Comparison of ENCODE assay signal across 29 cellular contexts in the genomic region with DNA sequence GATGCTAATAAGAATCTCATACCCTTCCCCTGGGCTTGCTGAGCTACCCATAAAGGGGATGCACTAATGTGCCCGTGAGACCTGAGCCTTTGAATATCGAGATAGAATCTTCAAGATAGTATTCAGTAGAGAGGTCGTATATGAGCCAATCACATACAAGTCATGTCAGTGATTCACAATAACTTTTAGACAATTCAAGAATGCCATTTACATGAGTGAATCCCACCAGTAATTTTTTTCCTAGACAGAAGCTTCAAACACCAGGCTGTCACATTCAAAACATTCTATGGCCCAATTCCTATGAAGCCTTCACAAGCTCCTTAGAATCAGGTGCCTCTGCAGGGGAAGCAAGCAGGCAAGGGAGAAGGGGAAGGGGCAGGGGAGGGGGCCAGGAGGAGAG.
"Had no signal": no experiment of that assay in that cellular context is flagged by ENCODE, and none has a peak within 500 bp of the region (broad histone marks: within the 10 kb centered on the region; RNA-seq: fewer than 3 reads in every experiment).

No MANE protein-coding gene starts in this region.

- H3K27ac ChIP-seq: adrenal gland, Peyer's patch, SJSA1 had no signal

- ATAC-seq: activated CD8-positive, alpha-beta T cell treated with anti-CD3 and anti-CD28 coated beads for 36 hours; activated T-cell treated with anti-CD3 and anti-CD28 coated beads, Interleukin-2, amount 50 U/mL, for 72 hours; activated T-helper 17 cell treated with anti-CD3 and anti-CD28 coated beads, Interleukin-2, amount 50 U/mL, for 72 hours; PC-3 had no signal

- DNase-seq: activated CD4-positive, alpha-beta T cell treated with anti-CD3 and anti-CD28 coated beads, Interleukin-2, amount 10 ng/mL, durations not matched to agents 24 days and 14 days; activated CD4-positive, alpha-beta T cell treated with anti-CD3 and anti-CD28 coated beads, Interleukin-2, amount 50 U/mL, for 4 hours; activated CD8-positive, alpha-beta T cell treated with anti-CD3 and anti-CD28 coated beads for 36 hours; activated effector memory CD4-positive, alpha-beta T cell treated with anti-CD3 and anti-CD28 coated beads, Interleukin-2, amount 50 U/mL, for 16 hours; activated naive CD4-positive, alpha-beta T cell; activated naive CD8-positive, alpha-beta T cell treated with anti-CD3 and anti-CD28 coated beads, Interleukin-2, amount 10 ng/mL, durations not matched to agents 7 days and 5 days; activated T-cell treated with anti-CD3 and anti-CD28 coated beads, Interleukin-2, amount 50 U/mL, for 1 hour; activated T-cell treated with anti-CD3 and anti-CD28 coated beads, Interleukin-2, amount 50 U/mL, for 72 hours; adrenal gland; caudate nucleus; cerebellar nuclear complex; Kasumi-1; MG63; NCI-H1048; NCI-H1105 treated with DMSO at 0.1 percent for 48 hours; NCI-H1436; NCI-H1694; NCI-H1930; NCI-H2081 treated with DMSO at 0.1 percent for 48 hours; NCI-H345; NCI-H524 treated with DMSO at 0.1 percent for 48 hours; NK-92 treated with Interleukin-12 subunit alpha and Interleukin-12 subunit beta, amount 100 ng/mL, for 24 hours; PC-3; Peyer's patch; RPMI8226; SHP77 treated with DMSO at 0.1 percent for 48 hours; SK-N-SH had no signal

- H3K4me3 ChIP-seq: adrenal gland, MG63, Peyer's patch, SJSA1 had no signal

- H3K4me2 ChIP-seq: SK-N-SH had no signal

- H3K4me1 ChIP-seq: adrenal gland, Peyer's patch, SJSA1 had no signal

- H3K9me2 ChIP-seq: SK-N-SH had no signal

- H3K27me3 ChIP-seq: adrenal gland, MG63, Peyer's patch, SJSA1 had no signal

- H3K9ac ChIP-seq: SK-N-SH had no signal

- H3K36me3 ChIP-seq: adrenal gland, MG63, Peyer's patch, SJSA1 had no signal

- H3K9me3 ChIP-seq: adrenal gland, MG63, Peyer's patch, SJSA1, SK-N-SH had no signal
